ENCODE assay signal across 10 cellular contexts in genomic region chr21:39079617-39080016, GRCh38.
DNase-seq lines count a peak whose midpoint lies in the region; TF ChIP-seq lines count a peak whose summit lies in the region.
"Had no signal": no experiment of that assay in that cellular context is flagged by ENCODE, and none has a peak within 500 bp of the region (broad histone marks: within the 10 kb centered on the region; RNA-seq: fewer than 3 reads in every experiment).

No MANE protein-coding gene starts in this region.

- peaks cover 7% of the 10 kb centered on the region for H3K27me3 Mint-ChIP-seq in type B pancreatic cell
- no peaks in the 10 kb centered on the region for H3K27me3 Mint-ChIP-seq in endothelial cell (ENCODE audit: unreplicated experiment)

- TF ChIP-seq CTCF in type B pancreatic cell (conservative IDR thresholded peaks at IDR 0.05) (no peak), endothelial cell (IDR thresholded peaks at IDR 0.05; ENCODE audit: unreplicated experiment) (no peak)

- no peaks in the 10 kb centered on the region for H3K9me3 Mint-ChIP-seq in type B pancreatic cell
- H3K9me3 Mint-ChIP-seq in endothelial cell (ENCODE audit: unreplicated experiment), result no peaks in the 10 kb centered on the region

- H3K27ac Mint-ChIP-seq in type B pancreatic cell (no peak overlapping the region), endothelial cell (ENCODE audit: unreplicated experiment) (no peak overlapping the region)

- DNase-seq in SKM-1 (lab: John Stamatoyannopoulos, UW; ENCODE audit: unreplicated experiment), result peak; percentile 94
- peak; percentile 49 for DNase-seq in globus pallidus (ENCODE audit: low spot score)
- DNase-seq in mucosa of gallbladder (ENCODE audit: low spot score), result peak; percentile 74
- DNase-seq in type B pancreatic cell (ENCODE audit: extremely low spot score, unreplicated experiment), result peak; percentile 52
- DNase-seq in inferior parietal cortex (ENCODE audit: extremely low spot score), result no peak
- DNase-seq in endothelial cell (ENCODE audit: low spot score), result no peak
- DNase-seq in NCI-H1048 (lab: John Stamatoyannopoulos, UW), result no peak
- no peak for DNase-seq in NCI-H524 (lab: John Stamatoyannopoulos, UW)
- DNase-seq: COR-L47, NCI-H1694 had no signal

- H3K36me3 Mint-ChIP-seq in type B pancreatic cell (no peaks in the 10 kb centered on the region), endothelial cell (ENCODE audit: low read depth, unreplicated experiment) (no peaks in the 10 kb centered on the region)

- H3K4me1 Mint-ChIP-seq in type B pancreatic cell (ENCODE audit: unreplicated experiment) (peaks cover 5% of the 10 kb centered on the region), endothelial cell (ENCODE audit: unreplicated experiment) (no peaks in the 10 kb centered on the region)

- H3K4me3 Mint-ChIP-seq in type B pancreatic cell, result no peak overlapping the region
- H3K4me3 Mint-ChIP-seq in endothelial cell (ENCODE audit: unreplicated experiment), result no peak overlapping the region

Comparison
In these comparisons a context has a peak if more than half of its experiments do, and no peak if none do; other contexts are left out.
1. DNase-seq: peak in SKM-1 (single experiment), globus pallidus (single experiment), mucosa of gallbladder (single experiment) and type B pancreatic cell (single experiment); none in inferior parietal cortex (single experiment), endothelial cell (single experiment), NCI-H1048 (single experiment) and NCI-H524 (0 of 2).